15 cellular contexts compared by ENCODE assay signal in genomic region chr2:119827866-119828507, GRCh38.
DNase-seq lines count a peak whose midpoint lies in the region; ATAC-seq, FAIRE-seq and TF ChIP-seq lines count a peak whose summit lies in the region.
"Had no signal": no experiment of that assay in that cellular context is flagged by ENCODE, and none has a peak within 500 bp of the region (broad histone marks: within the 10 kb centered on the region; RNA-seq: fewer than 3 reads in every experiment).

No MANE protein-coding gene starts in this region.

- H2AFZ ChIP-seq in osteoblast (ENCODE audit: low read length): no peak overlapping the region
- H2AFZ ChIP-seq: GM23338 had no signal

- DNase-seq in activated CD4-positive, alpha-beta T cell treated with anti-CD3 and anti-CD28 coated beads for 36 hours: peak; percentile 36
- no peak for DNase-seq in activated CD4-positive, alpha-beta T cell treated with anti-CD3 and anti-CD28 coated beads, Interleukin-2, amount 10 ng/mL, durations not matched to agents 7 days and 5 days
- DNase-seq in LHCN-M2 (ENCODE audit: low read depth) (peak; percentile 67), bronchial epithelial cell (ENCODE audit: low read depth) (peak; percentile 30), osteoblast (ENCODE audit: insufficient read length, low spot score, missing footprints) (peak; percentile 82), SW 1271 (lab: John Stamatoyannopoulos, UW) (no peak), RPMI8226 (no peak)
- DNase-seq in stimulated activated CD4-positive, alpha-beta T cell treated with anti-CD3 and anti-CD28 coated beads, Interleukin-4, amount 100 ng/mL, for 4 hours: no peak
- DNase-seq: NCI-H2029, sigmoid colon had no signal

- H3K4me3 ChIP-seq in bronchial epithelial cell (ENCODE audit: low read depth, low read length) (no peak overlapping the region), osteoblast (ENCODE audit: insufficient read depth, low read length) (no peak overlapping the region)
- H3K4me3 ChIP-seq: A549, GM23338, sigmoid colon, tibial nerve had no signal

- no peak overlapping the region for H3K4me2 ChIP-seq in osteoblast (ENCODE audit: insufficient read depth, low read length)
- H3K4me2 ChIP-seq: A549, GM23338 had no signal

- POLR2A ChIA-PET in activated CD4-positive, alpha-beta T cell treated with anti-CD3 and anti-CD28 coated beads for 36 hours (lab: Charles Lee): no interaction called here
- POLR2A ChIA-PET in activated CD4-positive, alpha-beta T cell treated with anti-CD3 and anti-CD28 coated beads, Interleukin-2, amount 10 ng/mL, durations not matched to agents 7 days and 5 days (lab: Charles Lee): no interaction called here

- peak; percentile 90 for ATAC-seq in activated CD4-positive, alpha-beta T cell treated with anti-CD3 and anti-CD28 coated beads for 36 hours
- ATAC-seq: GM23338 had no signal

- no peak for TF ChIP-seq CTCF in bronchial epithelial cell (IDR thresholded peaks at IDR 0.05; ENCODE audit: insufficient read depth, low read length, severe bottlenecking)
- no peak for TF ChIP-seq CTCF in osteoblast (IDR thresholded peaks at IDR 0.05; ENCODE audit: extremely low read depth, low read depth, low read length)

- H3K4me3 Mint-ChIP-seq in activated CD4-positive, alpha-beta T cell treated with anti-CD3 and anti-CD28 coated beads for 36 hours: no peak overlapping the region
- H3K4me3 Mint-ChIP-seq in activated CD4-positive, alpha-beta T cell treated with anti-CD3 and anti-CD28 coated beads, Interleukin-2, amount 10 ng/mL, durations not matched to agents 7 days and 5 days: no peak overlapping the region
- H3K4me3 Mint-ChIP-seq: brain, GM23338 had no signal

- peaks cover 22% of the 10 kb centered on the region for H3K36me3 Mint-ChIP-seq in activated CD4-positive, alpha-beta T cell treated with anti-CD3 and anti-CD28 coated beads for 36 hours (ENCODE audit: low read depth)
- peaks cover 27% of the 10 kb centered on the region for H3K36me3 Mint-ChIP-seq in activated CD4-positive, alpha-beta T cell treated with anti-CD3 and anti-CD28 coated beads, Interleukin-2, amount 10 ng/mL, durations not matched to agents 7 days and 5 days (ENCODE audit: low read depth)

- H3K4me1 ChIP-seq in osteoblast (ENCODE audit: insufficient read depth, low read length): peaks cover 4% of the 10 kb centered on the region
- H3K4me1 ChIP-seq: tibial nerve had no signal

- no peaks in the 10 kb centered on the region for H3K27me3 Mint-ChIP-seq in activated CD4-positive, alpha-beta T cell treated with anti-CD3 and anti-CD28 coated beads for 36 hours
- no peaks in the 10 kb centered on the region for H3K27me3 Mint-ChIP-seq in activated CD4-positive, alpha-beta T cell treated with anti-CD3 and anti-CD28 coated beads, Interleukin-2, amount 10 ng/mL, durations not matched to agents 7 days and 5 days
- H3K27me3 Mint-ChIP-seq: brain had no signal

- H3K36me3 ChIP-seq in bronchial epithelial cell (ENCODE audit: control insufficient read depth, insufficient read depth, low read length) (no peaks in the 10 kb centered on the region), osteoblast (ENCODE audit: insufficient read depth, low read length) (no peaks in the 10 kb centered on the region)
- H3K36me3 ChIP-seq: sigmoid colon had no signal

- H4K20me1 ChIP-seq in osteoblast (ENCODE audit: insufficient read depth, low read length): peaks cover 7% of the 10 kb centered on the region

- FAIRE-seq in bronchial epithelial cell (lab: Jason Lieb, UNC): no peak
- FAIRE-seq: A549, D721Med had no signal

- H3K4me1 Mint-ChIP-seq in activated CD4-positive, alpha-beta T cell treated with anti-CD3 and anti-CD28 coated beads for 36 hours: peaks cover 37% of the 10 kb centered on the region
- H3K4me1 Mint-ChIP-seq in activated CD4-positive, alpha-beta T cell treated with anti-CD3 and anti-CD28 coated beads, Interleukin-2, amount 10 ng/mL, durations not matched to agents 7 days and 5 days: peaks cover 20% of the 10 kb centered on the region

- peaks cover 5% of the 10 kb centered on the region for H3K9me3 Mint-ChIP-seq in activated CD4-positive, alpha-beta T cell treated with anti-CD3 and anti-CD28 coated beads for 36 hours (ENCODE audit: low read depth)
- H3K9me3 Mint-ChIP-seq in activated CD4-positive, alpha-beta T cell treated with anti-CD3 and anti-CD28 coated beads, Interleukin-2, amount 10 ng/mL, durations not matched to agents 7 days and 5 days: peaks cover 21% of the 10 kb centered on the region

- H3K9me3 ChIP-seq in osteoblast (ENCODE audit: low read depth, low read length): no peaks in the 10 kb centered on the region
- H3K9me3 ChIP-seq: sigmoid colon had no signal

- H3K27me3 ChIP-seq in bronchial epithelial cell (ENCODE audit: control insufficient read depth, insufficient read depth, low read length) (no peaks in the 10 kb centered on the region), osteoblast (ENCODE audit: insufficient read depth, low read length) (no peaks in the 10 kb centered on the region)
- H3K27me3 ChIP-seq: sigmoid colon, tibial nerve had no signal

- no peaks in the 10 kb centered on the region for H3K79me2 ChIP-seq in osteoblast (ENCODE audit: insufficient read depth, low read length)

- intact Hi-C loops in activated CD4-positive, alpha-beta T cell treated with anti-CD3 and anti-CD28 coated beads for 36 hours (cut with DNase I, micrococcal nuclease): loop anchor here (2.0 to 10.0 kb wide), 3 partner anchors 186 to 487 kb away; no protein-coding TSS in a partner anchor

- H3K27ac Mint-ChIP-seq in activated CD4-positive, alpha-beta T cell treated with anti-CD3 and anti-CD28 coated beads for 36 hours: no peak overlapping the region
- H3K27ac Mint-ChIP-seq in activated CD4-positive, alpha-beta T cell treated with anti-CD3 and anti-CD28 coated beads, Interleukin-2, amount 10 ng/mL, durations not matched to agents 7 days and 5 days: no peak overlapping the region
- H3K27ac Mint-ChIP-seq: brain, GM23338 had no signal

- CTCF ChIA-PET in activated CD4-positive, alpha-beta T cell treated with anti-CD3 and anti-CD28 coated beads for 36 hours (lab: Charles Lee): interaction anchor here (0.7 to 3.6 kb wide), 9 partner anchors 9 to 347 kb away, joined by 3 to 17 read pairs (median 4); no protein-coding TSS in a partner anchor
- CTCF ChIA-PET in activated CD4-positive, alpha-beta T cell treated with anti-CD3 and anti-CD28 coated beads, Interleukin-2, amount 10 ng/mL, durations not matched to agents 7 days and 5 days (lab: Charles Lee): interaction anchor here (1.0 kb wide), 1 partner anchor 13 kb away, joined by 3 read pairs; no protein-coding TSS in a partner anchor

- H3K27ac ChIP-seq in osteoblast (ENCODE audit: low read depth, low read length): no peak overlapping the region
- H3K27ac ChIP-seq: A549, sigmoid colon, tibial nerve had no signal

Comparison
In these comparisons a context has a peak if more than half of its experiments do, and no peak if none do; other contexts are left out.
1. DNase-seq: peak in activated CD4-positive, alpha-beta T cell treated with anti-CD3 and anti-CD28 coated beads for 36 hours (single experiment), LHCN-M2 (single experiment), bronchial epithelial cell (single experiment) and osteoblast (single experiment); none in activated CD4-positive, alpha-beta T cell treated with anti-CD3 and anti-CD28 coated beads, Interleukin-2, amount 10 ng/mL, durations not matched to agents 7 days and 5 days (single experiment), stimulated activated CD4-positive, alpha-beta T cell treated with anti-CD3 and anti-CD28 coated beads, Interleukin-4, amount 100 ng/mL, for 4 hours (0 of 2), SW 1271 (0 of 2) and RPMI8226 (single experiment).